Comparison of ENCODE assay signal across 9 cellular contexts in genomic region chr15:89112341-89112971, GRCh38. TPM values are rescaled to one million over a fixed set of nuclear protein-coding genes. Genes with fewer than 3 reads are reported as not detected.
A peak's percentile ranks its signal among the peaks of the same experiment; 100 is the strongest.
DNase-seq lines count a peak whose midpoint lies in the region; ATAC-seq and TF ChIP-seq lines count a peak whose summit lies in the region.
"Had no signal": no experiment of that assay in that cellular context is flagged by ENCODE, and none has a peak within 500 bp of the region (broad histone marks: within the 10 kb centered on the region; RNA-seq: fewer than 3 reads in every experiment).

No MANE protein-coding gene starts in this region.

- 12% methylated on average over 1 of the region's 1 CpG; no CpG with 5 or more reads in 1 of the 2 donors for WGBS in transverse colon (ENCODE audit: low coverage in 1 of 2), 2 donors

- in situ Hi-C loops in transverse colon (cut with MboI; ENCODE audit: low pct_ligation_motif_present in 1 of 4, low pct_unique_long_range_greater_than_20kb in 1 of 4, low sequenced_read_pairs in 3 of 4) = no loop called here

- TF ChIP-seq CTCF in RWPE2 (IDR thresholded peaks at IDR 0.05; ENCODE audit: poor library complexity, severe bottlenecking) (no peak), transverse colon (IDR thresholded peaks at IDR 0.05) (no peak)

- H3K4me3 ChIP-seq in RWPE2 (ENCODE audit: severe bottlenecking) = no peak overlapping the region
- no peak overlapping the region for H3K4me3 ChIP-seq in transverse colon
- H3K4me3 ChIP-seq: SJCRH30 had no signal

- TF ChIP-seq EP300 in transverse colon (IDR thresholded peaks at IDR 0.05; ENCODE audit: low read depth) = no peak

- intact Hi-C loops in left ventricle myocardium superior (cut with micrococcal nuclease) (no loop called here), transverse colon (cut with DNase I; ENCODE audit: low total_unique reads) (no loop called here)

- H3K27ac ChIP-seq in RWPE2 (ENCODE audit: poor library complexity, severe bottlenecking) = peak overlapping the region; percentile 46
- peak overlapping the region; percentile 58 to 87 (median 76) for H3K27ac ChIP-seq in transverse colon
- H3K27ac ChIP-seq: SJCRH30 had no signal

- DNase-seq in RWPE2 (ENCODE audit: low spot score) (no peak), left ventricle myocardium superior (no peak), transverse colon (peak; percentile 76), NCI-H1048 (lab: John Stamatoyannopoulos, UW) (no peak)
- no peak for DNase-seq in activated CD4-positive, alpha-beta T cell treated with anti-CD3 and anti-CD28 coated beads, Interleukin-2, amount 50 U/mL, for 1 hour

- peaks cover 42% of the 10 kb centered on the region for H3K4me1 ChIP-seq in RWPE2 (ENCODE audit: insufficient read depth, poor library complexity, severe bottlenecking)
- H3K4me1 ChIP-seq in transverse colon = peaks cover 33 to 72% (median 50%) of the 10 kb centered on the region in 4 donors

- H3K36me3 ChIP-seq in RWPE2 (ENCODE audit: low read depth) (peaks cover 44% of the 10 kb centered on the region), transverse colon (peaks cover 0 to 2% (median 0%) of the 10 kb centered on the region in 4 donors)

- no peak for TF ChIP-seq POLR2A in transverse colon (IDR thresholded peaks at IDR 0.05)

- no peaks in the 10 kb centered on the region for H3K9me3 ChIP-seq in RWPE2 (ENCODE audit: severe bottlenecking)
- no peaks in the 10 kb centered on the region for H3K9me3 ChIP-seq in transverse colon
- H3K9me3 ChIP-seq: SJCRH30 had no signal

- ATAC-seq in GM18867 (IDR thresholded peaks at IDR 0.05; ENCODE audit: unreplicated experiment) (peak; percentile 74), HG02642 (IDR thresholded peaks at IDR 0.05; ENCODE audit: poor library complexity, unreplicated experiment) (peak; percentile 67), RWPE2 (ENCODE audit: low read depth) (peak; percentile 78), left ventricle myocardium superior (peak; percentile 62), GM18519 (IDR thresholded peaks at IDR 0.05; ENCODE audit: low FRiP score, unreplicated experiment) (no peak)

- no peaks in the 10 kb centered on the region for H3K27me3 ChIP-seq in RWPE2 (ENCODE audit: insufficient read depth, poor library complexity, severe bottlenecking)
- H3K27me3 ChIP-seq in transverse colon = no peaks in the 10 kb centered on the region
- H3K27me3 ChIP-seq: SJCRH30 had no signal

RNA-seq across cellular contexts. Expression of gene ABHD2, which starts 24.2 kb away (rescaled TPM):
- 84.4 TPM for total RNA-seq in left ventricle myocardium superior
- 10 to 100 TPM; 37.8 to 81.5 (median 58.3) TPM for total RNA-seq in transverse colon
